18 cellular contexts compared by ENCODE assay signal in the genomic region with DNA sequence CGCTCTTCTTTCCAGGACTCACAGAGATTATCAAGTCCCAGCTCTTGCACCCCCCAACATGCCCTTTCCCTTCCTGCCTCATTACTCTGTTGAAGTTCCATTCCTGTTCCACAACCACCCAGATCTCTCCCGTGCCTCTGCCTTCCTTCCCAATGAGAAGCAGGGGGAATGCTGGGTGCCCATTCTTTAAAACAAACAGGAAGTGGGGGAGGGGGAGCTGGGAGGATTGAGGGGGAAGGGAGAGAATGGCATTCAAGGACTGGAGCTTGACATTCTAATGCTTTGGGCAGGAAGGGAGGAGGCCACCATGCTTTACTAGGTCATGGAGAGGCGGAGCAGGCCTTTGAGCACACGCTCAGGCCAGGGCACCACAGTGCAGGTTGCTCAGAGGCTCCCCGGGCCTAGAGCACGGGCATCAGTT.
DNase-seq lines count a peak whose midpoint lies in the region; ATAC-seq and TF ChIP-seq lines count a peak whose summit lies in the region.
"Had no signal": no experiment of that assay in that cellular context is flagged by ENCODE, and none has a peak within 500 bp of the region (broad histone marks: within the 10 kb centered on the region; RNA-seq: fewer than 3 reads in every experiment).

No MANE protein-coding gene starts in this region.

- H3K9ac ChIP-seq in neuronal stem cell (ENCODE audit: low read depth, low read length, poor library complexity): no peak overlapping the region
- H3K9ac ChIP-seq: GM23248 had no signal

- peaks cover 8% of the 10 kb centered on the region for H3K9me3 Mint-ChIP-seq in T-helper 1 cell treated with Interleukin-12 subunit alpha and Interleukin-12 subunit beta and Interleukin-4 antibody, amounts not matched to agents 30 μg/mL and 1 μg/mL, for 36 hours
- H3K9me3 Mint-ChIP-seq: stimulated activated naive CD8-positive, alpha-beta T cell treated with anti-CD3 and anti-CD28 coated beads, Interleukin-15, Interleukin-2, amounts not matched to agents 100 ng/mL and 50 ng/mL, for 24 hours had no signal

- no peaks in the 10 kb centered on the region for H3K36me3 Mint-ChIP-seq in T-helper 1 cell treated with Interleukin-12 subunit alpha and Interleukin-12 subunit beta and Interleukin-4 antibody, amounts not matched to agents 30 μg/mL and 1 μg/mL, for 36 hours (ENCODE audit: low read depth)

- H4K8ac ChIP-seq in neuronal stem cell (ENCODE audit: low read depth, low read length): no peak overlapping the region

- no CpG with 5 or more reads among the region's 6 CpGs for WGBS in neuronal stem cell (ENCODE audit: extremely low coverage in 2 of 2, insufficient read length in 2 of 2, insufficient replicate concordance in 1 of 2), 2 donors
- WGBS in body of pancreas, 2 donors: 67 to 87% methylated on average over 6 of the region's 6 CpGs

- H3K79me1 ChIP-seq in neuronal stem cell (ENCODE audit: low read depth, low read length): no peaks in the 10 kb centered on the region

- TF ChIP-seq POLR2A in NB4 (IDR thresholded peaks at IDR 0.05; ENCODE audit: extremely low read depth, insufficient read length): no peak
- no peak for TF ChIP-seq POLR2A in body of pancreas (IDR thresholded peaks at IDR 0.05)

- no peak overlapping the region for H3K27ac ChIP-seq in neuronal stem cell (replicated peaks; ENCODE audit: low read length)
- H3K27ac ChIP-seq in body of pancreas: no peak overlapping the region
- H3K27ac ChIP-seq: GM23248, skin epidermis, vagina had no signal

- H2BK15ac ChIP-seq in neuronal stem cell (ENCODE audit: low read length): no peak overlapping the region

- H3K4me3 Mint-ChIP-seq in T-helper 1 cell treated with Interleukin-12 subunit alpha and Interleukin-12 subunit beta and Interleukin-4 antibody, amounts not matched to agents 30 μg/mL and 1 μg/mL, for 36 hours: no peak overlapping the region
- H3K4me3 Mint-ChIP-seq: stimulated activated naive CD8-positive, alpha-beta T cell treated with anti-CD3 and anti-CD28 coated beads, Interleukin-15, Interleukin-2, amounts not matched to agents 100 ng/mL and 50 ng/mL, for 24 hours had no signal

- intact Hi-C loops in body of pancreas (cut with DNase I): no loop called here

- TF ChIP-seq CTCF in NB4 (IDR thresholded peaks at IDR 0.05; ENCODE audit: low read depth, low read length) (no peak), body of pancreas (IDR thresholded peaks at IDR 0.05) (no peak)

- H2BK5ac ChIP-seq in neuronal stem cell (ENCODE audit: low read length): no peak overlapping the region

- no peak overlapping the region for H3K14ac ChIP-seq in neuronal stem cell (ENCODE audit: low read length)

- H3K4me3 ChIP-seq in NB4 (ENCODE audit: low read depth, low read length) (no peak overlapping the region), neuronal stem cell (ENCODE audit: low read length in 2 of 2) (no peak overlapping the region), body of pancreas (no peak overlapping the region)
- H3K4me3 ChIP-seq: GM23248, lung, skin epidermis, vagina had no signal

- no peak for ATAC-seq in body of pancreas

- H2AFZ ChIP-seq in neuronal stem cell (ENCODE audit: low read length): peak overlapping the region; percentile 70
- H2AFZ ChIP-seq: GM23248 had no signal

- no peak overlapping the region for H3K23ac ChIP-seq in neuronal stem cell (ENCODE audit: low read depth, low read length, poor library complexity)

- H2BK120ac ChIP-seq in neuronal stem cell (ENCODE audit: low read depth, low read length): no peak overlapping the region

- H3K27ac Mint-ChIP-seq in T-helper 1 cell treated with Interleukin-12 subunit alpha and Interleukin-12 subunit beta and Interleukin-4 antibody, amounts not matched to agents 30 μg/mL and 1 μg/mL, for 36 hours: peak overlapping the region; percentile 3
- H3K27ac Mint-ChIP-seq: stimulated activated naive CD8-positive, alpha-beta T cell treated with anti-CD3 and anti-CD28 coated beads, Interleukin-15, Interleukin-2, amounts not matched to agents 100 ng/mL and 50 ng/mL, for 24 hours had no signal

- no peak for DNase-seq in T-helper 1 cell
- peak; percentile 51 for DNase-seq in NB4 (ENCODE audit: low read depth)
- peak; percentile 17 for DNase-seq in dermis blood vessel endothelial cell
- DNase-seq in neuronal stem cell (ENCODE audit: low spot score): no peak
- no peak for DNase-seq in effector CD8-positive, alpha-beta T cell (lab: John Stamatoyannopoulos, UW)
- DNase-seq in midbrain (lab: John Stamatoyannopoulos, UW): no peak
- DNase-seq in body of pancreas: no peak
- DNase-seq: activated CD4-positive, CD25-positive, alpha-beta regulatory T cell treated with anti-CD3 and anti-CD28 coated beads, Interleukin-2, amount 50 U/mL, for 72 hours; activated T-cell treated with anti-CD3 and anti-CD28 coated beads, Interleukin-2, amount 50 U/mL, for 48 hours; amygdala; GM23248; KG1; NCI-H226 had no signal

- H3K27me3 ChIP-seq in neuronal stem cell (ENCODE audit: control insufficient read depth in 3 of 3, insufficient read depth in 3 of 3, low read depth in 1 of 3, low read length in 3 of 3): no peaks in the 10 kb centered on the region
- no peaks in the 10 kb centered on the region for H3K27me3 ChIP-seq in body of pancreas
- H3K27me3 ChIP-seq: vagina had no signal

- H2AK5ac ChIP-seq in neuronal stem cell (ENCODE audit: low read depth, low read length): no peak overlapping the region

- H3K27me3 Mint-ChIP-seq in T-helper 1 cell treated with Interleukin-12 subunit alpha and Interleukin-12 subunit beta and Interleukin-4 antibody, amounts not matched to agents 30 μg/mL and 1 μg/mL, for 36 hours (ENCODE audit: low read depth): peaks cover 5% of the 10 kb centered on the region

- no peak overlapping the region for H3K4me2 ChIP-seq in neuronal stem cell (ENCODE audit: insufficient read depth, low read length, poor library complexity, severe bottlenecking)

- no peak overlapping the region for H4K91ac ChIP-seq in neuronal stem cell (ENCODE audit: low read depth, low read length, poor library complexity)

- H3K18ac ChIP-seq in neuronal stem cell (ENCODE audit: low read length): peak overlapping the region; percentile 55

- no peak overlapping the region for H2BK12ac ChIP-seq in neuronal stem cell (ENCODE audit: low read length)

- no peaks in the 10 kb centered on the region for H3K9me3 ChIP-seq in neuronal stem cell (replicated peaks in 1 of 2; ENCODE audit: control insufficient read depth in 2 of 2, insufficient read depth in 1 of 2, low read depth in 1 of 2, low read length in 2 of 2)
- no peaks in the 10 kb centered on the region for H3K9me3 ChIP-seq in body of pancreas
- H3K9me3 ChIP-seq: vagina had no signal

- no peak overlapping the region for H3K4ac ChIP-seq in neuronal stem cell (ENCODE audit: low read length)

- H3K4me1 Mint-ChIP-seq in T-helper 1 cell treated with Interleukin-12 subunit alpha and Interleukin-12 subunit beta and Interleukin-4 antibody, amounts not matched to agents 30 μg/mL and 1 μg/mL, for 36 hours (ENCODE audit: low read depth): peaks cover 42% of the 10 kb centered on the region

- H3K36me3 ChIP-seq in neuronal stem cell (replicated peaks in 1 of 2; ENCODE audit: control insufficient read depth in 2 of 2, insufficient read depth in 2 of 2, low read length in 2 of 2) (no peaks in the 10 kb centered on the region), body of pancreas (replicated peaks in 1 of 2; ENCODE audit: insufficient read depth in 1 of 2, low read depth in 2 of 2) (no peaks in the 10 kb centered on the region)
- H3K36me3 ChIP-seq: vagina had no signal

- H3K4me1 ChIP-seq in neuronal stem cell (ENCODE audit: control insufficient read depth in 2 of 2, insufficient read depth in 1 of 2, low read depth in 1 of 2, low read length in 2 of 2) (peaks cover 7 to 12% of the 10 kb centered on the region in 2 donors), body of pancreas (peaks cover 6% of the 10 kb centered on the region)

Comparison
In these comparisons a context has a peak if more than half of its experiments do, and no peak if none do; other contexts are left out.
1. DNase-seq: peak in NB4 (single experiment) and dermis blood vessel endothelial cell (single experiment); none in T-helper 1 cell (0 of 5), neuronal stem cell (single experiment), effector CD8-positive, alpha-beta T cell (single experiment), midbrain (single experiment) and body of pancreas (0 of 4).